ENCODE assay signal across 9 cellular contexts in the genomic region with DNA sequence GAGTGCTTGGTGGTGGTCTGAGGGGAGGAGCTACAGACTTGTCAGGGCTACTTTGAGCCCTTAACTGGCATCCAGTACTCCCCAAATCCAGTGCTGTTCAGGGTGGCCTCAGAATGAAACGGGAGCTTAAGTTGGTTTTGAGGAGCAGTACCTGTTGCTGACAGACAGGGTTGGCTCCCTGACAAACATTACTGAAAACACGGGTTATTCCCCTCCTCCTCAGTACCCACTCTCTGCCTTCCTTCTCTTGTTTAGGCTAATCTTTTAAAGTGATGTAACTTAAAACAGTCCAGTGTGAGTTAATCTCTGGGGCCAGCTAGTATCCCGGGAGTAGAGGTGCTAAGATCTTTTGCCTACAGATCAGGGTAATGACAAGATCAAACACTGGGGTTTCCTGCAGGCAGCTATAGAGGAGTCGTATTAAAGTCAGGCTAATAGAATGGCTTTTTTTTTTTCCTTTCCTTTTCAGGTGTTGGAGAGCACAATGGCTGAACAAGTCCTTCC. TPM values are rescaled to one million over a fixed set of nuclear protein-coding genes. Genes with fewer than 3 reads are reported as not detected.
A peak's percentile ranks its signal among the peaks of the same experiment; 100 is the strongest.
DNase-seq lines count a peak whose midpoint lies in the region; ATAC-seq, FAIRE-seq and TF ChIP-seq lines count a peak whose summit lies in the region.
"Had no signal": no experiment of that assay in that cellular context is flagged by ENCODE, and none has a peak within 500 bp of the region (broad histone marks: within the 10 kb centered on the region; RNA-seq: fewer than 3 reads in every experiment).

No MANE protein-coding gene starts in this region.

- no peak for ATAC-seq in A549

- TF ChIP-seq CTCF in A549 (IDR thresholded peaks at IDR 0.05) (no peak), NB4 (IDR thresholded peaks at IDR 0.05; ENCODE audit: low read depth, low read length) (no peak), bronchial epithelial cell (IDR thresholded peaks at IDR 0.05; ENCODE audit: insufficient read depth, low read length, severe bottlenecking) (peak; percentile 43)

- no peak overlapping the region for H4K8ac ChIP-seq in trophoblast cell (ENCODE audit: low read depth, low read length)

- WGBS in A549 (ENCODE audit: missing lambda C conversion rate) = 34% methylated on average over 3 of the region's 4 CpGs
- no CpG with 5 or more reads among the region's 4 CpGs for WGBS in trophoblast cell (ENCODE audit: extremely low coverage, insufficient coverage, insufficient read length)

- H3K27ac ChIP-seq in A549 (peak overlapping the region; percentile 18 to 46; a peak in 3 of 6 replicates), trophoblast cell (ENCODE audit: low read depth, low read length) (no peak overlapping the region)

- DNase-seq in A549 (ENCODE audit: low read depth in 1 of 2, low spot score in 1 of 2) (no peak), NB4 (ENCODE audit: low read depth) (peak; percentile 59), bronchial epithelial cell (ENCODE audit: low read depth) (peak; percentile 68), trophoblast cell (peak in 1 of 2 donors; percentile 40), HTR-8/SVneo (ENCODE audit: insufficient read length, low spot score) (no peak), anterior cingulate cortex (lab: John Stamatoyannopoulos, UW) (no peak), occipital lobe (lab: John Stamatoyannopoulos, UW) (no peak)

- H4K12ac ChIP-seq in trophoblast cell (ENCODE audit: low read depth, low read length) = no peak overlapping the region

- H2BK5ac ChIP-seq in trophoblast cell (ENCODE audit: low read depth, low read length, poor library complexity) = no peak overlapping the region

- no peak for FAIRE-seq in A549 (lab: Jason Lieb, UNC)
- no peak for FAIRE-seq in bronchial epithelial cell (lab: Jason Lieb, UNC)
- no peak for FAIRE-seq in HTR-8/SVneo (lab: Jason Lieb, UNC)
- FAIRE-seq: endothelial cell of umbilical vein had no signal

- H2AFZ ChIP-seq in trophoblast cell (ENCODE audit: insufficient read depth, low read length, poor library complexity) = no peak overlapping the region

- no peak for TF ChIP-seq EP300 in A549 (IDR thresholded peaks at IDR 0.05)

- peak overlapping the region; percentile 80 for H3K4ac ChIP-seq in trophoblast cell (ENCODE audit: low read depth, low read length)

- H3K79me2 ChIP-seq in trophoblast cell (ENCODE audit: control insufficient read depth, insufficient read depth, low read length, poor library complexity) = peaks cover 15% of the 10 kb centered on the region

- POLR2A ChIA-PET in A549 (lab: Yijun Ruan, JAX) = no interaction called here

- peak overlapping the region; percentile 32 for H4K91ac ChIP-seq in trophoblast cell (ENCODE audit: low read depth, low read length)

- no peak overlapping the region for H3K18ac ChIP-seq in trophoblast cell (ENCODE audit: low read length)

- H3K9me3 ChIP-seq in A549 (no peaks in the 10 kb centered on the region), trophoblast cell (ENCODE audit: insufficient read depth, low read depth, low read length) (no peaks in the 10 kb centered on the region)

- no peak overlapping the region for H3K14ac ChIP-seq in trophoblast cell (ENCODE audit: low read length)

- peaks cover 31% of the 10 kb centered on the region for H3K4me1 ChIP-seq in A549
- H3K4me1 ChIP-seq in trophoblast cell (ENCODE audit: control insufficient read depth in 1 of 2, insufficient read depth in 2 of 2, low read length in 2 of 2) = peaks cover 11 to 15% of the 10 kb centered on the region in 2 experiments

- no peak overlapping the region for H2BK12ac ChIP-seq in trophoblast cell (ENCODE audit: low read length)

- H3K4me2 ChIP-seq in A549 (peak overlapping the region; percentile 17; the same call in 1 of the 3 replicates), trophoblast cell (ENCODE audit: low read length) (peak overlapping the region; percentile 0)

- peaks cover 18% of the 10 kb centered on the region for H3K79me1 ChIP-seq in trophoblast cell (ENCODE audit: low read length)

- no peak overlapping the region for H2BK120ac ChIP-seq in trophoblast cell (ENCODE audit: insufficient read depth, low read length, poor library complexity)

- no peaks in the 10 kb centered on the region for H3K27me3 ChIP-seq in bronchial epithelial cell (ENCODE audit: control insufficient read depth, insufficient read depth, low read length)
- H3K27me3 ChIP-seq in trophoblast cell (ENCODE audit: insufficient read depth, low read length) = no peaks in the 10 kb centered on the region

- H2AK5ac ChIP-seq in trophoblast cell (ENCODE audit: low read length) = no peak overlapping the region

- H3K23ac ChIP-seq in trophoblast cell (ENCODE audit: low read length) = no peak overlapping the region

- H3K36me3 ChIP-seq in bronchial epithelial cell (ENCODE audit: control insufficient read depth, insufficient read depth, low read length) = peaks cover 4% of the 10 kb centered on the region
- H3K36me3 ChIP-seq in trophoblast cell (ENCODE audit: control insufficient read depth in 1 of 2, insufficient read depth in 2 of 2, low read length in 2 of 2) = peaks cover 7 to 12% of the 10 kb centered on the region in 2 experiments

- no peak for TF ChIP-seq POLR2A in A549 (IDR thresholded peaks at IDR 0.05; ENCODE audit: low read length)
- peak; percentile 57 for TF ChIP-seq POLR2A in GM19099 (IDR thresholded peaks at IDR 0.05; ENCODE audit: extremely low read depth, insufficient read length, low read depth)
- no peak for TF ChIP-seq POLR2A in NB4 (IDR thresholded peaks at IDR 0.05; ENCODE audit: extremely low read depth, insufficient read length)

- H3K9ac ChIP-seq in trophoblast cell (ENCODE audit: low read length) = no peak overlapping the region

- H3K4me3 ChIP-seq in A549 (no peak overlapping the region), NB4 (ENCODE audit: low read depth, low read length) (peak overlapping the region; percentile 92), bronchial epithelial cell (ENCODE audit: low read depth, low read length) (peak overlapping the region; percentile 14), trophoblast cell (ENCODE audit: low read depth, low read length) (no peak overlapping the region)

- TF ChIP-seq RAD21 in A549 (conservative IDR thresholded peaks at IDR 0.05 in 1 of 2, IDR thresholded peaks at IDR 0.05 in 1 of 2) = no peak

- CTCF ChIA-PET in A549 (lab: Yijun Ruan, JAX) = interaction anchor here (1.2 to 5.2 kb wide), 7 partner anchors 75 to 166 kb away, joined by 3 to 37 read pairs (median 5); no protein-coding TSS in a partner anchor

TF ChIP-seq in A549, 52 proteins besides CTCF, POLR2A, EP300 and RAD21:
- TF ChIP-seq MAZ (IDR thresholded peaks at IDR 0.05; ENCODE audit: borderline replicate concordance, low read depth, low read length) = no peak

RNA-seq across cellular contexts. Expression of gene TNFAIP3, which starts 3.7 kb away (rescaled TPM):
- 8.5 and 18.3 TPM in 2 replicates for polyA plus RNA-seq in A549 (2011; rRNA removed)
- 3.7 and 5.1 TPM in 2 replicates for polyA plus RNA-seq in A549 (2012; cell fraction: cytosol; rRNA removed)
- 11.4 and 13.6 TPM in 2 replicates for polyA plus RNA-seq in A549 (2012; cell fraction: nucleus; rRNA removed)
- 2.7 to 4.7 TPM (median 3.9 TPM) in 3 replicates for polyA plus RNA-seq in A549 (2017; fragmentation: RNase III; extraction: RNeasy Plus Mini Kit Qiagen cat#74134 plus additional on column Dnase treatment)
- polyA minus RNA-seq in A549 (2011; rRNA and poly(A)+ RNA removed) = 4.7 and 9.9 TPM in 2 replicates
- 2.1 and 3.2 TPM in 2 replicates for total RNA-seq in bronchial epithelial cell
- polyA plus RNA-seq in trophoblast cell (2013) = 59.7 and 64.7 TPM in 2 replicates
- 0.78 TPM for total RNA-seq in occipital lobe

Comparison
In these comparisons a context has a peak if more than half of its experiments do, and no peak if none do; other contexts are left out.
1. DNase-seq: peak in NB4 (single experiment) and bronchial epithelial cell (single experiment); none in A549 (0 of 2), HTR-8/SVneo (single experiment), anterior cingulate cortex (0 of 58) and occipital lobe (single experiment).
2. H3K4me3 ChIP-seq: peak in NB4 (single experiment) and bronchial epithelial cell (single experiment); none in A549 (single experiment) and trophoblast cell (single experiment).